In genomic region chr1:30087465-30087864, GRCh38 we compare ENCODE assay signal across 11 cellular contexts.
A peak's percentile ranks its signal among the peaks of the same experiment; 100 is the strongest.
DNase-seq lines count a peak whose midpoint lies in the region; ATAC-seq and TF ChIP-seq lines count a peak whose summit lies in the region.
"Had no signal": no experiment of that assay in that cellular context is flagged by ENCODE, and none has a peak within 500 bp of the region (broad histone marks: within the 10 kb centered on the region; RNA-seq: fewer than 3 reads in every experiment).

No MANE protein-coding gene starts in this region.

- H3K27ac Mint-ChIP-seq in natural killer cell = no peak overlapping the region

- peaks cover 6 to 42% of the 10 kb centered on the region in 2 donors for H3K4me1 ChIP-seq in thyroid gland

- H3K4me3 ChIP-seq in AG04449 (ENCODE audit: low read depth, low read length) = no peak overlapping the region
- H3K4me3 ChIP-seq in GM12864 (ENCODE audit: low read depth, low read length) = no peak overlapping the region
- no peak overlapping the region for H3K4me3 ChIP-seq in thyroid gland (replicated peaks in 1 of 3)

- peak; percentile 58 for TF ChIP-seq CTCF in AG04449 (IDR thresholded peaks at IDR 0.05; ENCODE audit: insufficient read depth, low read length, missing control alignments)
- TF ChIP-seq CTCF in GM12864 (IDR thresholded peaks at IDR 0.05; ENCODE audit: low read depth, low read length, missing control alignments) = peak; percentile 28
- no peak for TF ChIP-seq CTCF in thyroid gland (IDR thresholded peaks at IDR 0.05)
- no peak for TF ChIP-seq CTCF in natural killer cell (IDR thresholded peaks at IDR 0.05)

- CTCF ChIA-PET in AG04449 (lab: Yijun Ruan, JAX) = interaction anchor here (0.8 to 3.0 kb wide), 12 partner anchors 10 to 852 kb away, joined by 3 to 17 read pairs (median 4); no protein-coding TSS in a partner anchor

- intact Hi-C loops in thyroid gland (cut with DNase I) = loop anchor here (10.0 kb wide), 1 partner anchor 293 kb away; no protein-coding TSS in a partner anchor
- intact Hi-C loops in natural killer cell (cut with micrococcal nuclease) = loop anchor here (5.0 kb wide), 1 partner anchor 295 kb away; no protein-coding TSS in a partner anchor

- no peak for TF ChIP-seq POLR2A in thyroid gland (IDR thresholded peaks at IDR 0.05)

- 63% methylated on average over 6 of the region's 6 CpGs for WGBS in thyroid gland, 2 donors

- no peaks in the 10 kb centered on the region for H3K36me3 Mint-ChIP-seq in natural killer cell

- no peak for DNase-seq in AG04449 (ENCODE audit: low read depth, low spot score)
- no peak for DNase-seq in GM12864 (ENCODE audit: low read depth)
- DNase-seq in RPMI8226 = peak; percentile 28
- peak; percentile 8 for DNase-seq in glomerular visceral epithelial cell (ENCODE audit: extremely low spot score)
- DNase-seq in thyroid gland = no peak
- no peak for DNase-seq in SIG-M5 (lab: John Stamatoyannopoulos, UW)
- no peak for DNase-seq in natural killer cell
- DNase-seq in activated CD8-positive, alpha-beta memory T cell treated with anti-CD3 and anti-CD28 coated beads for 24 hours = no peak
- DNase-seq: DMS79 treated with DMSO at 0.1 percent for 48 hours, Right ventricle myocardium superior had no signal

- peaks cover 4 to 11% of the 10 kb centered on the region in 2 donors for H3K9me3 Mint-ChIP-seq in natural killer cell

- no peak overlapping the region for H3K27ac ChIP-seq in thyroid gland
- H3K27ac ChIP-seq: KMS-11 had no signal

- no peak overlapping the region for H3K4me3 Mint-ChIP-seq in natural killer cell

- POLR2A ChIA-PET in AG04449 (lab: Yijun Ruan, JAX) = no interaction called here

- no peaks in the 10 kb centered on the region for H3K27me3 ChIP-seq in thyroid gland

- no peaks in the 10 kb centered on the region for H3K9me3 ChIP-seq in thyroid gland

- peaks cover 21 to 27% of the 10 kb centered on the region in 2 donors for H3K27me3 Mint-ChIP-seq in natural killer cell (ENCODE audit: low read depth in 2 of 2)

- ATAC-seq in natural killer cell = no peak

- no peaks in the 10 kb centered on the region for H3K36me3 ChIP-seq in thyroid gland

- peaks cover 0 to 10% of the 10 kb centered on the region in 2 donors for H3K4me1 Mint-ChIP-seq in natural killer cell

Comparison
In these comparisons a context has a peak if more than half of its experiments do, and no peak if none do; other contexts are left out.
1. DNase-seq: peak in RPMI8226 (single experiment) and glomerular visceral epithelial cell (single experiment); none in AG04449 (single experiment), GM12864 (single experiment), thyroid gland (0 of 2), SIG-M5 (single experiment), natural killer cell (single experiment) and activated CD8-positive, alpha-beta memory T cell treated with anti-CD3 and anti-CD28 coated beads for 24 hours (single experiment).
2. CTCF ChIP-seq: peak in AG04449 (single experiment) and GM12864 (single experiment); none in thyroid gland (0 of 6) and natural killer cell (single experiment).